ENCODE assay signal across 11 cellular contexts in genomic region chr2:227608469-227609338, GRCh38.
DNase-seq lines count a peak whose midpoint lies in the region; ATAC-seq, FAIRE-seq and TF ChIP-seq lines count a peak whose summit lies in the region.
"Had no signal": no experiment of that assay in that cellular context is flagged by ENCODE, and none has a peak within 500 bp of the region (broad histone marks: within the 10 kb centered on the region; RNA-seq: fewer than 3 reads in every experiment).

No MANE protein-coding gene starts in this region.

- H3K36me3 Mint-ChIP-seq in memory B cell = no peaks in the 10 kb centered on the region
- H3K36me3 Mint-ChIP-seq: type B pancreatic cell had no signal

- H3K27ac Mint-ChIP-seq in memory B cell = peak overlapping the region; percentile 81
- H3K27ac Mint-ChIP-seq: T-helper 1 cell treated with Interleukin-12 subunit alpha and Interleukin-12 subunit beta and Interleukin-4 antibody, amounts not matched to agents 30 μg/mL and 1 μg/mL, for 36 hours; type B pancreatic cell had no signal

- no peak for TF ChIP-seq CTCF in GM13976 (IDR thresholded peaks at IDR 0.05; ENCODE audit: borderline replicate concordance, control extremely low read depth, extremely low read depth, insufficient read depth, missing control alignments)

- in situ Hi-C loops in GM13976 (cut with MboI; ENCODE audit: low sequenced_read_pairs, unreplicated experiment) = no loop called here

- H3K4me1 Mint-ChIP-seq in memory B cell = peaks cover 9% of the 10 kb centered on the region

- H3K9me3 Mint-ChIP-seq in memory B cell = no peaks in the 10 kb centered on the region
- H3K9me3 Mint-ChIP-seq: T-helper 1 cell treated with Interleukin-12 subunit alpha and Interleukin-12 subunit beta and Interleukin-4 antibody, amounts not matched to agents 30 μg/mL and 1 μg/mL, for 36 hours; type B pancreatic cell had no signal

- peaks cover 13% of the 10 kb centered on the region for H3K27me3 Mint-ChIP-seq in memory B cell
- H3K27me3 Mint-ChIP-seq: type B pancreatic cell had no signal

- H3K4me3 Mint-ChIP-seq in memory B cell = no peak overlapping the region
- H3K4me3 Mint-ChIP-seq: T-helper 1 cell treated with Interleukin-12 subunit alpha and Interleukin-12 subunit beta and Interleukin-4 antibody, amounts not matched to agents 30 μg/mL and 1 μg/mL, for 36 hours; type B pancreatic cell had no signal

- DNase-seq in GM13976 (ENCODE audit: low spot score) (peak; percentile 51), NCI-H748 (lab: John Stamatoyannopoulos, UW; ENCODE audit: unreplicated experiment) (peak; percentile 55), memory B cell (ENCODE audit: low spot score in 2 of 2) (peak; percentile 26 to 38), RCC 7860 (ENCODE audit: low spot score) (no peak), COR-L47 (lab: John Stamatoyannopoulos, UW) (no peak), EL (no peak), GOT3 (lab: John Stamatoyannopoulos, UW) (no peak)
- DNase-seq: right cardiac atrium had no signal

- no peak for FAIRE-seq in RCC 7860 (lab: Jason Lieb, UNC)

- ATAC-seq in GM21723 (IDR thresholded peaks at IDR 0.05; ENCODE audit: unreplicated experiment) (peak; percentile 53), memory B cell (ENCODE audit: low read depth) (peak; percentile 93)

Comparison
In these comparisons a context has a peak if more than half of its experiments do, and no peak if none do; other contexts are left out.
1. DNase-seq: peak in GM13976 (single experiment), NCI-H748 (single experiment) and memory B cell (2 of 2); none in RCC 7860 (single experiment), COR-L47 (single experiment), EL (single experiment) and GOT3 (single experiment).